1 cellular context compared by ENCODE assay signal in genomic region chr5:95823738-95824609, GRCh38.
A peak's percentile ranks its signal among the peaks of the same experiment; 100 is the strongest.
TF ChIP-seq lines count a peak whose summit lies in the region.

No MANE protein-coding gene starts in this region.

TF ChIP-seq in HEK293, 187 proteins besides CTCF, POLR2A, EP300 and RAD21 (continued from another document and continues in another):
- TF ChIP-seq TSHZ1 (tag by site-specific recombination; IDR thresholded peaks at IDR 0.05; ENCODE audit: borderline replicate concordance) (no peak), ZNF777 (tag by site-specific recombination; IDR thresholded peaks at IDR 0.05; ENCODE audit: borderline replicate concordance) (no peak), ZNF596 (tag by site-specific recombination; IDR thresholded peaks at IDR 0.05) (no peak), ZXDB (tag by site-specific recombination; IDR thresholded peaks at IDR 0.05) (peak; percentile 40; the same call in 1 of the 2 replicates), SP3 (tag by site-specific recombination; IDR thresholded peaks at IDR 0.05) (peak; percentile 39; the same call in 1 of the 2 replicates), KLF17 (tag by site-specific recombination; IDR thresholded peaks at IDR 0.05) (no peak), ZNF266 (tag by site-specific recombination; IDR thresholded peaks at IDR 0.05; ENCODE audit: low read depth) (no peak), ZNF626 (tag by site-specific recombination; IDR thresholded peaks at IDR 0.05) (no peak), ZNF112 (tag by site-specific recombination; IDR thresholded peaks at IDR 0.05) (no peak), IKZF3 (tag by site-specific recombination; IDR thresholded peaks at IDR 0.05) (0 out of 2 replicates have a peak, but pooled peaks have one; percentile 20), ZFP41 (tag by site-specific recombination; IDR thresholded peaks at IDR 0.05; ENCODE audit: borderline replicate concordance) (no peak), WT1 (tag by site-specific recombination; IDR thresholded peaks at IDR 0.05) (no peak), ZNF670 (tag by site-specific recombination; IDR thresholded peaks at IDR 0.05; ENCODE audit: low read depth) (no peak), ZBTB10 (tag by site-specific recombination; IDR thresholded peaks at IDR 0.05) (no peak), ZNF202 (tag by site-specific recombination; IDR thresholded peaks at IDR 0.05; ENCODE audit: borderline replicate concordance) (no peak), ZBTB6 (tag by site-specific recombination; IDR thresholded peaks at IDR 0.05) (0 out of 2 replicates have a peak, but pooled peaks have one; percentile 8), ZNF433 (tag by site-specific recombination; IDR thresholded peaks at IDR 0.05; ENCODE audit: low read depth) (no peak), YY1 (tag by site-specific recombination; IDR thresholded peaks at IDR 0.05) (no peak), ZNF704 (tag by site-specific recombination; IDR thresholded peaks at IDR 0.05) (no peak), ZNF837 (tag by site-specific recombination; IDR thresholded peaks at IDR 0.05) (no peak), PRDM4 (tag by site-specific recombination; IDR thresholded peaks at IDR 0.05) (no peak), YY2 (tag by site-specific recombination; IDR thresholded peaks at IDR 0.05) (no peak), ZNF830 (tag by site-specific recombination; IDR thresholded peaks at IDR 0.05; ENCODE audit: low read depth) (no peak), TCF7L2 (IDR thresholded peaks at IDR 0.05; ENCODE audit: borderline replicate concordance, low read depth, low read length) (no peak), ZNF169 (tag by site-specific recombination; IDR thresholded peaks at IDR 0.05) (no peak), ZNF26 (tag by site-specific recombination; IDR thresholded peaks at IDR 0.05) (no peak), ZNF843 (tag by site-specific recombination; IDR thresholded peaks at IDR 0.05) (no peak), ZNF571 (tag by site-specific recombination; IDR thresholded peaks at IDR 0.05) (no peak), ZNF335 (tag by site-specific recombination; conservative IDR thresholded peaks at IDR 0.05) (peak; percentile 73), ZNF555 (tag by site-specific recombination; conservative IDR thresholded peaks at IDR 0.05) (no peak), ZNF174 (tag by site-specific recombination; IDR thresholded peaks at IDR 0.05) (no peak), ZNF76 (tag by site-specific recombination; IDR thresholded peaks at IDR 0.05; ENCODE audit: borderline replicate concordance, low read depth) (peak; percentile 37; the same call in 1 of the 2 replicates), ZNF658 (tag by site-specific recombination; IDR thresholded peaks at IDR 0.05) (no peak), ZNF639 (tag by site-specific recombination; IDR thresholded peaks at IDR 0.05) (no peak), ZFP69B (tag by site-specific recombination; IDR thresholded peaks at IDR 0.05) (0 out of 2 replicates have a peak, but pooled peaks have one; percentile 14), ZNF121 (tag by site-specific recombination; IDR thresholded peaks at IDR 0.05) (no peak), ZNF274 (IDR thresholded peaks at IDR 0.05; ENCODE audit: low read length) (no peak), ZNF274 (tag by site-specific recombination; IDR thresholded peaks at IDR 0.05; ENCODE audit: borderline replicate concordance) (no peak), ZNF302 (tag by site-specific recombination; IDR thresholded peaks at IDR 0.05; ENCODE audit: low read depth) (no peak), ZNF398 (tag by site-specific recombination; IDR thresholded peaks at IDR 0.05) (no peak), SP2 (tag by site-specific recombination; IDR thresholded peaks at IDR 0.05) (peak; percentile 24), KLF7 (tag by site-specific recombination; IDR thresholded peaks at IDR 0.05; ENCODE audit: borderline replicate concordance) (no peak), ZNF426 (tag by site-specific recombination; IDR thresholded peaks at IDR 0.05) (no peak), KLF10 (tag by site-specific recombination; IDR thresholded peaks at IDR 0.05) (no peak), ZNF768 (tag by site-specific recombination; IDR thresholded peaks at IDR 0.05) (no peak)
